9 cellular contexts compared by ENCODE assay signal in genomic region chr12:94427520-94428381, GRCh38. TPM values are rescaled to one million over a fixed set of nuclear protein-coding genes. Genes with fewer than 3 reads are reported as not detected.
A peak's percentile ranks its signal among the peaks of the same experiment; 100 is the strongest.
DNase-seq lines count a peak whose midpoint lies in the region; ATAC-seq and TF ChIP-seq lines count a peak whose summit lies in the region.
"Had no signal": no experiment of that assay in that cellular context is flagged by ENCODE, and none has a peak within 500 bp of the region (broad histone marks: within the 10 kb centered on the region; RNA-seq: fewer than 3 reads in every experiment).

No MANE protein-coding gene starts in this region.

- DNase-seq in activated naive CD4-positive, alpha-beta T cell treated with anti-CD3 and anti-CD28 coated beads for 36 hours: peak; percentile 45
- no peak for DNase-seq in activated naive CD4-positive, alpha-beta T cell treated with Interleukin-2 at 50 U/mL for 16 hours
- DNase-seq in right cardiac atrium: peak in 2 of 3 donors; percentile 25 to 64
- DNase-seq in tibial artery: no peak
- DNase-seq in Kasumi-1 (lab: John Stamatoyannopoulos, UW): no peak
- DNase-seq: activated CD4-positive, alpha-beta T cell treated with anti-CD3 and anti-CD28 coated beads, Interleukin-2, amount 50 U/mL, for 4 hours had no signal

- CTCF ChIA-PET in activated naive CD4-positive, alpha-beta T cell treated with anti-CD3 and anti-CD28 coated beads for 36 hours (lab: Charles Lee): interaction anchor here (0.7 kb wide), 1 partner anchor 390 kb away, joined by 4 read pairs; no protein-coding TSS in a partner anchor

- intact Hi-C loops in activated naive CD4-positive, alpha-beta T cell treated with anti-CD3 and anti-CD28 coated beads for 36 hours (cut with micrococcal nuclease): loop anchor here (1.0 to 2.0 kb wide), 6 partner anchors 30 to 279 kb away; partner anchors contain the start of gene PLXNC1
- intact Hi-C loops in right cardiac atrium (cut with DNase I) (no loop called here), tibial artery (cut with DNase I; ENCODE audit: low total_unique reads) (no loop called here)

- H3K4me3 ChIP-seq in right cardiac atrium (ENCODE audit: low read length) (no peak overlapping the region), tibial artery (peak overlapping the region in 1 of 2 donors; percentile 0)

- no peaks in the 10 kb centered on the region for H3K36me3 ChIP-seq in tibial artery

- H3K9me3 ChIP-seq in right cardiac atrium (ENCODE audit: control insufficient read depth, low read length) (no peaks in the 10 kb centered on the region), tibial artery (peaks cover under 1 to 21% (median 13%) of the 10 kb centered on the region in 3 donors)

- peaks cover 33% of the 10 kb centered on the region for H3K9me3 Mint-ChIP-seq in activated naive CD4-positive, alpha-beta T cell treated with anti-CD3 and anti-CD28 coated beads for 36 hours
- peaks cover 50% of the 10 kb centered on the region for H3K9me3 Mint-ChIP-seq in T-helper 1 cell treated with Interleukin-12 subunit alpha and Interleukin-12 subunit beta and Interleukin-4 antibody, amounts not matched to agents 30 μg/mL and 1 μg/mL, for 36 hours

- peak overlapping the region; percentile 28 for H3K4me3 Mint-ChIP-seq in activated naive CD4-positive, alpha-beta T cell treated with anti-CD3 and anti-CD28 coated beads for 36 hours
- H3K4me3 Mint-ChIP-seq in T-helper 1 cell treated with Interleukin-12 subunit alpha and Interleukin-12 subunit beta and Interleukin-4 antibody, amounts not matched to agents 30 μg/mL and 1 μg/mL, for 36 hours: peak overlapping the region; percentile 41

- H3K36me3 Mint-ChIP-seq in activated naive CD4-positive, alpha-beta T cell treated with anti-CD3 and anti-CD28 coated beads for 36 hours (ENCODE audit: low read depth): peaks cover 62% of the 10 kb centered on the region
- peaks cover 55% of the 10 kb centered on the region for H3K36me3 Mint-ChIP-seq in T-helper 1 cell treated with Interleukin-12 subunit alpha and Interleukin-12 subunit beta and Interleukin-4 antibody, amounts not matched to agents 30 μg/mL and 1 μg/mL, for 36 hours (ENCODE audit: low read depth)

- no peaks in the 10 kb centered on the region for H3K4me1 ChIP-seq in right cardiac atrium (ENCODE audit: control insufficient read depth, insufficient read depth, low read length)
- peaks cover 0 to 14% (median 6%) of the 10 kb centered on the region in 4 donors for H3K4me1 ChIP-seq in tibial artery

- WGBS in right cardiac atrium: 9% methylated on average over 3 of the region's 3 CpGs

- H3K27ac ChIP-seq in right cardiac atrium (ENCODE audit: low read length) (no peak overlapping the region), tibial artery (peak overlapping the region; percentile 31 to 45)

- H3K4me1 Mint-ChIP-seq in activated naive CD4-positive, alpha-beta T cell treated with anti-CD3 and anti-CD28 coated beads for 36 hours (ENCODE audit: low read depth): peaks cover 34% of the 10 kb centered on the region
- H3K4me1 Mint-ChIP-seq in T-helper 1 cell treated with Interleukin-12 subunit alpha and Interleukin-12 subunit beta and Interleukin-4 antibody, amounts not matched to agents 30 μg/mL and 1 μg/mL, for 36 hours (ENCODE audit: low read depth): peaks cover 6% of the 10 kb centered on the region

- peak; percentile 59 to 70 for ATAC-seq in right cardiac atrium
- no peak for ATAC-seq in HG03571 (IDR thresholded peaks at IDR 0.05; ENCODE audit: unreplicated experiment)
- no peak for ATAC-seq in HG03045 (IDR thresholded peaks at IDR 0.05; ENCODE audit: unreplicated experiment)

- TF ChIP-seq CTCF in tibial artery (IDR thresholded peaks at IDR 0.05): no peak

- H3K27me3 Mint-ChIP-seq in activated naive CD4-positive, alpha-beta T cell treated with anti-CD3 and anti-CD28 coated beads for 36 hours (ENCODE audit: low read depth): no peaks in the 10 kb centered on the region
- H3K27me3 Mint-ChIP-seq in T-helper 1 cell treated with Interleukin-12 subunit alpha and Interleukin-12 subunit beta and Interleukin-4 antibody, amounts not matched to agents 30 μg/mL and 1 μg/mL, for 36 hours (ENCODE audit: low read depth): no peaks in the 10 kb centered on the region

- H3K27ac Mint-ChIP-seq in activated naive CD4-positive, alpha-beta T cell treated with anti-CD3 and anti-CD28 coated beads for 36 hours: peak overlapping the region; percentile 63
- H3K27ac Mint-ChIP-seq in T-helper 1 cell treated with Interleukin-12 subunit alpha and Interleukin-12 subunit beta and Interleukin-4 antibody, amounts not matched to agents 30 μg/mL and 1 μg/mL, for 36 hours: peak overlapping the region; percentile 54

- H3K27me3 ChIP-seq in right cardiac atrium (ENCODE audit: control insufficient read depth, insufficient read depth) (no peaks in the 10 kb centered on the region), tibial artery (no peaks in the 10 kb centered on the region)

RNA-seq across cellular contexts. Expression of gene CEP83, which starts 31.9 kb away (rescaled TPM):
- 10 to 100 TPM; 19.0 to 21.5 TPM for total RNA-seq in activated naive CD4-positive, alpha-beta T cell treated with anti-CD3 and anti-CD28 coated beads for 36 hours
- total RNA-seq in right cardiac atrium: 10 to 100 TPM; 14.4 to 45.7 (median 23.1) TPM
- 27.4 TPM for polyA plus RNA-seq in right cardiac atrium

Comparison
In these comparisons a context has a peak if more than half of its experiments do, and no peak if none do; other contexts are left out.
1. DNase-seq: peak in activated naive CD4-positive, alpha-beta T cell treated with anti-CD3 and anti-CD28 coated beads for 36 hours (single experiment) and right cardiac atrium (2 of 3); none in activated naive CD4-positive, alpha-beta T cell treated with Interleukin-2 at 50 U/mL for 16 hours (single experiment), tibial artery (0 of 2) and Kasumi-1 (0 of 2).
2. ATAC-seq: peak in right cardiac atrium (2 of 2); none in HG03571 (single experiment) and HG03045 (single experiment).